Comparison of ENCODE assay signal across 26 cellular contexts in genomic region chr7:77209479-77210139, GRCh38. TPM values are rescaled to one million over a fixed set of nuclear protein-coding genes. Genes with fewer than 3 reads are reported as not detected.
"Had no signal": no experiment of that assay in that cellular context is flagged by ENCODE, and none has a peak within 500 bp of the region (broad histone marks: within the 10 kb centered on the region; RNA-seq: fewer than 3 reads in every experiment).

No MANE protein-coding gene starts in this region.

- H3K4me1 Mint-ChIP-seq: brain had no signal

- H3K4me3 Mint-ChIP-seq: activated CD8-positive, alpha-beta T cell treated with anti-CD3 and anti-CD28 coated beads, Interleukin-2, amount 10 ng/mL, durations not matched to agents 7 days and 5 days; activated naive CD8-positive, alpha-beta T cell; activated T-cell treated with anti-CD3 and anti-CD28 coated beads, Interleukin-2, amount 50 U/mL, for 24 hours; activated T-helper 1 cell treated with anti-CD3 and anti-CD28 coated beads, Interleukin-12 subunit alpha, Interleukin-12 subunit beta, Interleukin-2, Interleukin-4 antibody, amounts not matched to agents 30 ng/mL and 10 ng/mL and 1 ng/mL, durations not matched to agents 14 hours and 24 hours and 36 hours; brain; T-helper 1 cell treated with Interleukin-12 subunit alpha and Interleukin-12 subunit beta and Interleukin-4 antibody, amounts not matched to agents 30 μg/mL and 1 μg/mL, for 36 hours had no signal

- DNase-seq: activated CD4-positive, alpha-beta T cell treated with anti-CD3 and anti-CD28 coated beads for 4 hours; activated CD4-positive, alpha-beta T cell treated with anti-CD3 and anti-CD28 coated beads, Interleukin-2, amount 50 U/mL, for 4 hours; activated CD8-positive, alpha-beta T cell treated with anti-CD3 and anti-CD28 coated beads, Interleukin-2, amount 10 ng/mL, durations not matched to agents 7 days and 5 days; activated effector memory CD4-positive, alpha-beta T cell treated with Interleukin-2 at 50 U/mL for 16 hours; activated naive CD4-positive, alpha-beta T cell; activated T-cell treated with anti-CD3 and anti-CD28 coated beads, Interleukin-2, amount 50 U/mL, for 24 hours; amygdala; NCI-H1105; NCI-H1436; NCI-H1694 treated with DMSO at 0.1 percent for 48 hours; NCI-H2029 treated with DMSO at 0.1 percent for 48 hours; NCI-H510A treated with DMSO at 0.1 percent for 48 hours; NCI-H69; NK-92 treated with Interleukin-12 subunit alpha and Interleukin-12 subunit beta, amount 100 ng/mL, for 24 hours; PC-3; SHP77 treated with DMSO at 0.1 percent for 48 hours had no signal

- H3K27ac Mint-ChIP-seq: activated naive CD8-positive, alpha-beta T cell; activated T-cell treated with anti-CD3 and anti-CD28 coated beads, Interleukin-2, amount 50 U/mL, for 24 hours; activated T-helper 1 cell treated with anti-CD3 and anti-CD28 coated beads, Interleukin-12 subunit alpha, Interleukin-12 subunit beta, Interleukin-2, Interleukin-4 antibody, amounts not matched to agents 30 ng/mL and 10 ng/mL and 1 ng/mL, durations not matched to agents 14 hours and 24 hours and 36 hours; brain; T-helper 1 cell treated with Interleukin-12 subunit alpha and Interleukin-12 subunit beta and Interleukin-4 antibody, amounts not matched to agents 30 μg/mL and 1 μg/mL, for 36 hours had no signal

- H3K4me3 ChIP-seq: cardiac muscle cell had no signal

- H3K27ac ChIP-seq: cardiac muscle cell had no signal

- FAIRE-seq: astrocyte, RCC 7860 had no signal

- H3K36me3 ChIP-seq: cardiac muscle cell had no signal

- H3K27me3 Mint-ChIP-seq: activated naive CD8-positive, alpha-beta T cell; activated T-cell treated with anti-CD3 and anti-CD28 coated beads, Interleukin-2, amount 50 U/mL, for 24 hours; brain had no signal

- H3K27me3 ChIP-seq: cardiac muscle cell had no signal

- ATAC-seq: activated CD4-positive, CD25-positive, alpha-beta regulatory T cell treated with anti-CD3 and anti-CD28 coated beads, Interleukin-2, amount 50 U/mL, for 24 hours; activated CD8-positive, alpha-beta T cell treated with anti-CD3 and anti-CD28 coated beads, Interleukin-2, amount 10 ng/mL, durations not matched to agents 7 days and 5 days; PC-3 had no signal

RNA-seq across cellular contexts. Expression of gene FGL2, which starts 10.0 kb away (rescaled TPM):
- total RNA-seq: astrocyte, MCF 10A, PC-3, SK-MEL-5 had no signal
